In genomic region chr2:208867374-208867773, GRCh38 we compare ENCODE assay signal across 28 cellular contexts.
"Had no signal": no experiment of that assay in that cellular context is flagged by ENCODE, and none has a peak within 500 bp of the region (broad histone marks: within the 10 kb centered on the region; RNA-seq: fewer than 3 reads in every experiment).

No MANE protein-coding gene starts in this region.

- H3K27me3 Mint-ChIP-seq: dendritic cell treated with granulocyte-macrophage colony-stimulating factor and Interleukin-4, amounts not matched to agents 40 ng/mL and 50 ng/mL, for 4 days; effector memory CD8-positive, alpha-beta T cell; naive B cell had no signal

- H3K9me3 ChIP-seq: colonic mucosa, esophagus squamous epithelium, gastrocnemius medialis, left lung, lower lobe of right lung had no signal

- H3K27ac ChIP-seq: colonic mucosa, epithelial cell of prostate, esophagus squamous epithelium, gastrocnemius medialis, heart right ventricle, left lung, lower lobe of right lung had no signal

- FAIRE-seq: endometrium, islet of Langerhans, keratinocyte had no signal

- H3K4me3 Mint-ChIP-seq: dendritic cell treated with granulocyte-macrophage colony-stimulating factor and Interleukin-4, amounts not matched to agents 40 ng/mL and 50 ng/mL, for 4 days; effector memory CD8-positive, alpha-beta T cell; endodermal cell; mesothelial cell of epicardium had no signal

- H3K27ac Mint-ChIP-seq: dendritic cell treated with granulocyte-macrophage colony-stimulating factor and Interleukin-4, amounts not matched to agents 40 ng/mL and 50 ng/mL, for 4 days; effector memory CD8-positive, alpha-beta T cell; endodermal cell; mesothelial cell of epicardium had no signal

- DNase-seq: colonic mucosa; cortex of kidney; effector CD8-positive, alpha-beta T cell; effector memory CD8-positive, alpha-beta T cell; endodermal cell; erythroblast; esophagus squamous epithelium; foreskin fibroblast; foreskin melanocyte; gastrocnemius medialis; glutamatergic neuron; head of caudate nucleus; heart right ventricle; hippocampal formation; left cardiac atrium; left lung; left ventricle myocardium superior; lower lobe of right lung; mesenchymal stem cell; mucosa of descending colon; naive B cell had no signal

- H3K4me1 Mint-ChIP-seq: mesothelial cell of epicardium, naive B cell had no signal

- ATAC-seq: effector memory CD8-positive, alpha-beta T cell; esophagus mucosa; gastrocnemius medialis; heart right ventricle; left lung; left ventricle myocardium superior; lower lobe of right lung; mucosa of descending colon had no signal

- H3K36me3 Mint-ChIP-seq: mesothelial cell of epicardium, naive B cell had no signal

- H3K9me3 Mint-ChIP-seq: dendritic cell treated with granulocyte-macrophage colony-stimulating factor and Interleukin-4, amounts not matched to agents 40 ng/mL and 50 ng/mL, for 4 days had no signal

- H3K4me1 ChIP-seq: colonic mucosa, esophagus squamous epithelium, gastrocnemius medialis, heart right ventricle, left lung, lower lobe of right lung had no signal

- H3K4me3 ChIP-seq: colonic mucosa, esophagus squamous epithelium, gastrocnemius medialis, heart right ventricle, left lung, lower lobe of right lung, mucosa of descending colon had no signal

- H3K36me3 ChIP-seq: colonic mucosa, esophagus squamous epithelium, gastrocnemius medialis, heart right ventricle, left lung, lower lobe of right lung had no signal

- H3K27me3 ChIP-seq: colonic mucosa, esophagus squamous epithelium, gastrocnemius medialis, heart right ventricle, left lung had no signal
